Comparison of ENCODE assay signal across 21 cellular contexts in genomic region chr1:1621173-1621661, GRCh38.
"Had no signal": no experiment of that assay in that cellular context is flagged by ENCODE, and none has a peak within 500 bp of the region (broad histone marks: within the 10 kb centered on the region; RNA-seq: fewer than 3 reads in every experiment).

No MANE protein-coding gene starts in this region.

- H3K4me3 ChIP-seq: tibial nerve had no signal

- DNase-seq: activated CD4-positive, alpha-beta T cell treated with anti-CD3 and anti-CD28 coated beads for 48 hours; activated CD4-positive, alpha-beta T cell treated with anti-CD3 and anti-CD28 coated beads, Interleukin-2, amount 50 U/mL, for 48 hours; activated CD8-positive, alpha-beta memory T cell treated with anti-CD3 and anti-CD28 coated beads, Interleukin-2, amount 50 U/mL, for 48 hours; activated gamma-delta T cell treated with Interleukin-2 at 50 U/mL for 16 hours; activated naive CD4-positive, alpha-beta T cell treated with anti-CD3 and anti-CD28 coated beads, Interleukin-2, amount 50 U/mL, for 16 hours; activated T-cell treated with anti-CD3 and anti-CD28 coated beads, Interleukin-2, amount 50 U/mL, for 24 hours; amniotic stem cell; brain microvascular endothelial cell; caudate nucleus; endodermal cell; foreskin fibroblast; naive thymus-derived CD8-positive, alpha-beta T cell; stimulated activated CD4-positive, alpha-beta T cell treated with anti-CD3 and anti-CD28 coated beads, Interleukin-2, amount 100 ng/mL, for 48 hours; stimulated activated naive CD4-positive, alpha-beta T cell treated with Interleukin-2 at 50 U/mL for 16 hours; T-helper 1 cell; T1000; WERI-Rb-1 had no signal

- H3K27ac ChIP-seq: brain microvascular endothelial cell, tibial nerve, WERI-Rb-1 had no signal

- H3K27me3 ChIP-seq: brain microvascular endothelial cell, tibial nerve had no signal

- H3K9me3 ChIP-seq: tibial nerve had no signal

- ATAC-seq: activated CD4-positive, CD25-positive, alpha-beta regulatory T cell treated with anti-CD3 and anti-CD28 coated beads, Interleukin-2, amount 50 U/mL, for 24 hours; activated T-helper 17 cell treated with anti-CD3 and anti-CD28 coated beads, Interleukin-2, amount 50 U/mL, for 72 hours; esophagus mucosa; naive thymus-derived CD8-positive, alpha-beta T cell had no signal
